ENCODE assay signal across 9 cellular contexts in genomic region chr10:93080350-93081046, GRCh38. TPM values are rescaled to one million over a fixed set of nuclear protein-coding genes. Genes with fewer than 3 reads are reported as not detected.
A peak's percentile ranks its signal among the peaks of the same experiment; 100 is the strongest.
DNase-seq lines count a peak whose midpoint lies in the region; ATAC-seq and TF ChIP-seq lines count a peak whose summit lies in the region.
"Had no signal": no experiment of that assay in that cellular context is flagged by ENCODE, and none has a peak within 500 bp of the region (broad histone marks: within the 10 kb centered on the region; RNA-seq: fewer than 3 reads in every experiment).

No MANE protein-coding gene starts in this region.

- peak; percentile 3 for DNase-seq in DMS153 (lab: John Stamatoyannopoulos, UW)
- DNase-seq in DMS153 treated with DMSO at 0.1 percent for 48 hours (lab: John Stamatoyannopoulos, UW; ENCODE audit: unreplicated experiment), result no peak
- peak; percentile 23 for DNase-seq in HS-27A (ENCODE audit: low read depth)
- DNase-seq in T-helper 1 cell, result peak in 3 of 5 donors; percentile 29 to 49 (median 31)
- DNase-seq in body of pancreas, result peak; percentile 40 to 58 (median 51)
- peak; percentile 56 for DNase-seq in iris pigment epithelial cell (ENCODE audit: low read depth)
- peak; percentile 12 to 39 for DNase-seq in stimulated activated CD4-positive, alpha-beta T cell treated with anti-CD3 and anti-CD28 coated beads, Interleukin-1b, Interleukin-23, amount 100 ng/mL, for 1 hour (ENCODE audit: low read depth in 2 of 2)
- no peak for DNase-seq in OCI-M2 (lab: John Stamatoyannopoulos, UW; ENCODE audit: unreplicated experiment)

- WGBS in body of pancreas, 2 donors, result 33 to 43% methylated on average over 16 to 21 of the region's 22 CpGs

- no peaks in the 10 kb centered on the region for H3K4me1 ChIP-seq in body of pancreas

- H3K9me3 ChIP-seq in body of pancreas, result no peaks in the 10 kb centered on the region
- H3K9me3 ChIP-seq: BLaER1 had no signal

- intact Hi-C loops in body of pancreas (cut with DNase I), result loop anchor here (10.0 kb wide), 1 partner anchor 204 kb away; no protein-coding TSS in a partner anchor

- H3K36me3 ChIP-seq in body of pancreas (replicated peaks in 1 of 2; ENCODE audit: insufficient read depth in 1 of 2, low read depth in 2 of 2), result no peaks in the 10 kb centered on the region
- H3K36me3 ChIP-seq: BLaER1 had no signal

- H3K4me3 ChIP-seq in body of pancreas, result no peak overlapping the region
- H3K4me3 ChIP-seq: BLaER1 had no signal

- TF ChIP-seq CTCF in body of pancreas (IDR thresholded peaks at IDR 0.05), result peak; percentile 59 to 78 (median 66)

- peak; percentile 60 for ATAC-seq in body of pancreas

- no peak overlapping the region for H3K27ac ChIP-seq in body of pancreas
- H3K27ac ChIP-seq: BLaER1 had no signal

- no peaks in the 10 kb centered on the region for H3K27me3 ChIP-seq in body of pancreas

- TF ChIP-seq POLR2A in body of pancreas (IDR thresholded peaks at IDR 0.05), result no peak

RNA-seq across cellular contexts. Expression of gene CYP26A1, which starts 6.8 kb away (rescaled TPM):
- 1 to 10 TPM in 1 of 2 donors, not detected in 1; 5.6 TPM for total RNA-seq in body of pancreas

RNA-seq across cellular contexts. Expression of gene CYP26C1, which starts 19.9 kb away (rescaled TPM):
- under 1 TPM; 0.33 to 0.52 TPM for total RNA-seq in body of pancreas

Comparison
In these comparisons a context has a peak if more than half of its experiments do, and no peak if none do; other contexts are left out.
1. DNase-seq: peak in DMS153 (single experiment), HS-27A (single experiment), T-helper 1 cell (3 of 5), body of pancreas (4 of 4), iris pigment epithelial cell (single experiment) and stimulated activated CD4-positive, alpha-beta T cell treated with anti-CD3 and anti-CD28 coated beads, Interleukin-1b, Interleukin-23, amount 100 ng/mL, for 1 hour (2 of 2); none in DMS153 treated with DMSO at 0.1 percent for 48 hours (single experiment) and OCI-M2 (single experiment).